10 cellular contexts compared by ENCODE assay signal in genomic region chr3:107633327-107634141, GRCh38.
A peak's percentile ranks its signal among the peaks of the same experiment; 100 is the strongest.
DNase-seq lines count a peak whose midpoint lies in the region; ATAC-seq lines count a peak whose summit lies in the region.
"Had no signal": no experiment of that assay in that cellular context is flagged by ENCODE, and none has a peak within 500 bp of the region (broad histone marks: within the 10 kb centered on the region; RNA-seq: fewer than 3 reads in every experiment).

No MANE protein-coding gene starts in this region.

- ATAC-seq in GM19372 (IDR thresholded peaks at IDR 0.05; ENCODE audit: low read depth, unreplicated experiment) = peak; percentile 92
- ATAC-seq in HG02973 (IDR thresholded peaks at IDR 0.05; ENCODE audit: unreplicated experiment) = peak; percentile 90

- DNase-seq in CD1c-positive myeloid dendritic cell (ENCODE audit: extremely low spot score) (peak; percentile 37), NCI-H446 (lab: John Stamatoyannopoulos, UW) (peak; percentile 59), C1 segment of cervical spinal cord (lab: John Stamatoyannopoulos, UW) (no peak), DMS79 (lab: John Stamatoyannopoulos, UW) (no peak)
- no peak for DNase-seq in NK-92 treated with Interleukin-12 subunit alpha and Interleukin-12 subunit beta, amount 100 ng/mL, for 24 hours (lab: John Stamatoyannopoulos, UW)
- DNase-seq in activated naive CD4-positive, alpha-beta T cell treated with Interleukin-2 at 50 U/mL for 16 hours = no peak
- DNase-seq: BE2C; stimulated activated CD4-positive, alpha-beta T cell treated with anti-CD3 and anti-CD28 coated beads, Interleukin-4, amount 100 ng/mL, for 1 hour had no signal

Comparison
In these comparisons a context has a peak if more than half of its experiments do, and no peak if none do; other contexts are left out.
1. DNase-seq: peak in CD1c-positive myeloid dendritic cell (single experiment) and NCI-H446 (2 of 2); none in C1 segment of cervical spinal cord (0 of 14), NK-92 treated with Interleukin-12 subunit alpha and Interleukin-12 subunit beta, amount 100 ng/mL, for 24 hours (single experiment), DMS79 (single experiment) and activated naive CD4-positive, alpha-beta T cell treated with Interleukin-2 at 50 U/mL for 16 hours (single experiment).